1 cellular context compared by ENCODE assay signal in genomic region chr19:1146858-1147780, GRCh38.
TF ChIP-seq lines count a peak whose summit lies in the region.

No MANE protein-coding gene starts in this region.

TF ChIP-seq in A549, 52 proteins besides CTCF, POLR2A, EP300 and RAD21:
- no peak for TF ChIP-seq RNF2 (IDR thresholded peaks at IDR 0.05; ENCODE audit: borderline replicate concordance, low read depth)
- no peak for TF ChIP-seq HES2 (IDR thresholded peaks at IDR 0.05)
- no peak for TF ChIP-seq TP53 (CRISPR knock-in tag; IDR thresholded peaks at IDR 0.05)
- no peak for TF ChIP-seq ELK1 (IDR thresholded peaks at IDR 0.05; ENCODE audit: low read depth, low read length)
- no peak for TF ChIP-seq POLR2AphosphoS2 (conservative IDR thresholded peaks at IDR 0.05; ENCODE audit: low read length)
- no peak for TF ChIP-seq EHMT2 (IDR thresholded peaks at IDR 0.05; ENCODE audit: low read depth)
- TF ChIP-seq HDAC2 (IDR thresholded peaks at IDR 0.05) = no peak
- TF ChIP-seq CBX8 (IDR thresholded peaks at IDR 0.05) = no peak
- no peak for TF ChIP-seq HOXB5 (CRISPR knock-in tag; IDR thresholded peaks at IDR 0.05)
TF ChIP-seq in A549: peak in this region for 0.
